ENCODE assay signal across 8 cellular contexts in the genomic region with DNA sequence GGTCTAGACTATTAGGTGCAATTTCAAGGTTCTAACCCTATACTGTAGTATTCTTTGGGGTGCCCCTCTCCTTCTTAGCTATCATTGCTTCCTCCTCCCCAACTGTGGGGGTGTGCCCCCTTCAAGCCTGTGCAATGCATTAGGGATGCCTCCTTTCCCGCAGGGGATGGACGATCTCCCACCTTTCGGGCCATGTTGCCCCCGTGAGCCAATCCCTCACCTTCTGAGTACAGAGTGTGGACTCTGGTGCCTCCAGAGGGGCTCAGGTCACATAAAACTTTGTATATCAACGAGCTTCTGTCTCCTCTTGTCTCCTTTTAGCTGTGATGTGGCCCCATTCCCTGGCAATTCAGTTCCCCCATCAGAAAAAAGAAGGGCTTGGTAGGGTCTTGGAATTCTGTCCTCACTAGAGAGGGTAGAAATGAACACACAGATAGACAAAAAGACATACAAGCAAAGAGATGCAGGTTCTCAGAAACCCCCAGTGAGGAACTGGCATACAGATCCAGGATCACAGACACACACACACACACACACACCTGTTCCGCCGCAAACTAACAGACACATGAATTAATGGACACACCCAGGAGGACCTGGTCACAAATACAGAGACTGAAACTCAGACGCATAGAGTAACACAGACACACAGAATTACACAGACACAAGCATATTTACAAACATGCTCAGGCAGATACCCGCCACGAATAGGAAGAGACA. TPM values are rescaled to one million over a fixed set of nuclear protein-coding genes. Genes with fewer than 3 reads are reported as not detected.
A peak's percentile ranks its signal among the peaks of the same experiment; 100 is the strongest.
DNase-seq lines count a peak whose midpoint lies in the region; ATAC-seq and TF ChIP-seq lines count a peak whose summit lies in the region.

No MANE protein-coding gene starts in this region.

- H3K79me2 ChIP-seq in OCI-LY7 (ENCODE audit: insufficient read depth, low read depth, low read length): peaks cover 28% of the 10 kb centered on the region

- WGBS in ectodermal cell, 2 experiments: 85 to 86% methylated on average over 10 of the region's 10 CpGs

- peaks cover 1% of the 10 kb centered on the region; the same call in 1 of the 2 replicates for H3K36me3 ChIP-seq in BLaER1
- H3K36me3 ChIP-seq in OCI-LY7 (ENCODE audit: insufficient read depth, low read length): peaks cover 16% of the 10 kb centered on the region
- H3K36me3 ChIP-seq in ectodermal cell (ENCODE audit: control insufficient read depth, insufficient read depth, low read length): peaks cover 24% of the 10 kb centered on the region

- H3K4me3 Mint-ChIP-seq in nephron: peak overlapping the region; percentile 86 to 94 (median 90)

- BruUV-seq in OCI-LY7 (replicated peaks; lab: Mats Ljungman, UMichigan): no TSS peak

- H3K9ac ChIP-seq in BLaER1: peak overlapping the region; percentile 98

- H3K27ac ChIP-seq in BLaER1: peak overlapping the region; percentile 23; the same call in 1 of the 2 replicates
- no peak overlapping the region for H3K27ac ChIP-seq in OCI-LY7 (ENCODE audit: low read depth, low read length, poor library complexity, severe bottlenecking)
- no peak overlapping the region for H3K27ac ChIP-seq in ectodermal cell (ENCODE audit: insufficient read depth, low read depth, low read length, poor library complexity, severe bottlenecking)

- H3K9me2 ChIP-seq in OCI-LY7 (ENCODE audit: insufficient read depth, low read length): no peaks in the 10 kb centered on the region

- H3K27me3 ChIP-seq in BLaER1 (no peaks in the 10 kb centered on the region), ectodermal cell (ENCODE audit: control insufficient read depth, insufficient read depth, low read length, poor library complexity, severe bottlenecking) (no peaks in the 10 kb centered on the region)

- peaks cover 22% of the 10 kb centered on the region for H3K4me1 Mint-ChIP-seq in nephron

- no peaks in the 10 kb centered on the region for H3K27me3 Mint-ChIP-seq in nephron (ENCODE audit: low read depth)

- H3K4me1 ChIP-seq in BLaER1: peaks cover 20% of the 10 kb centered on the region
- H3K4me1 ChIP-seq in OCI-LY7 (ENCODE audit: insufficient read depth, low read length, poor library complexity, severe bottlenecking): peaks cover 9% of the 10 kb centered on the region
- peaks cover 5% of the 10 kb centered on the region for H3K4me1 ChIP-seq in ectodermal cell (ENCODE audit: control insufficient read depth, insufficient read depth, low read length)

- H4K20me1 ChIP-seq in BLaER1: peaks cover 13% of the 10 kb centered on the region
- H4K20me1 ChIP-seq in OCI-LY7 (ENCODE audit: insufficient read depth, low read length): peaks cover 4% of the 10 kb centered on the region; the same call in 1 of the 2 replicates

- CTCF ChIA-PET in OCI-LY7 (lab: Charles Lee; ENCODE audit: unreplicated experiment): no interaction called here

- intact Hi-C loops in OCI-LY7 (cut with micrococcal nuclease; ENCODE audit: unreplicated experiment): loop anchor here (1.0 to 5.0 kb wide), 5 partner anchors 57 to 464 kb away; a partner anchor contains a TSS

- H3K4me3 ChIP-seq in BLaER1 (peak overlapping the region; percentile 86), OCI-LY7 (ENCODE audit: low read depth, low read length, poor library complexity, severe bottlenecking) (peak overlapping the region; percentile 94), ectodermal cell (ENCODE audit: insufficient read depth, low read depth, low read length) (peak overlapping the region; percentile 99)

- H3K4me2 ChIP-seq in BLaER1 (peak overlapping the region; percentile 89), OCI-LY7 (ENCODE audit: low read length) (peak overlapping the region; percentile 94)

- DNase-seq in OCI-LY7 (ENCODE audit: low spot score) (no peak), SHP77 treated with DMSO at 0.1 percent for 48 hours (lab: John Stamatoyannopoulos, UW) (no peak)
- no peak for DNase-seq in stimulated activated naive CD4-positive, alpha-beta T cell treated with Interleukin-2 at 50 U/mL for 16 hours (lab: John Stamatoyannopoulos, UW)
- no peak for DNase-seq in activated CD8-positive, alpha-beta memory T cell treated with anti-CD3 and anti-CD28 coated beads, Interleukin-2, amount 50 U/mL, for 4 hours

- no peak for ATAC-seq in GM18520 (IDR thresholded peaks at IDR 0.05; ENCODE audit: unreplicated experiment)

- H3K9me3 Mint-ChIP-seq in nephron: no peaks in the 10 kb centered on the region

- peaks cover 39% of the 10 kb centered on the region for H3K36me3 Mint-ChIP-seq in nephron (ENCODE audit: low read depth)

- TF ChIP-seq CTCF in OCI-LY7 (conservative IDR thresholded peaks at IDR 0.05; ENCODE audit: low read length): no peak
- TF ChIP-seq CTCF in nephron (IDR thresholded peaks at IDR 0.05; ENCODE audit: unreplicated experiment in 3 of 3): no peak

- POLR2A ChIA-PET in OCI-LY7 (lab: Charles Lee): interaction anchor here (0.7 kb wide), 1 partner anchor 826 kb away, joined by 3 read pairs; no protein-coding TSS in a partner anchor

- H3K9me3 ChIP-seq in BLaER1 (no peaks in the 10 kb centered on the region), OCI-LY7 (ENCODE audit: low read length) (no peaks in the 10 kb centered on the region), ectodermal cell (ENCODE audit: control insufficient read depth, low read length) (no peaks in the 10 kb centered on the region)

- H2AFZ ChIP-seq in OCI-LY7 (ENCODE audit: low read length): peak overlapping the region; percentile 44; the same call in 1 of the 2 replicates

- H3K27ac Mint-ChIP-seq in nephron: peak overlapping the region; percentile 99 to 100 (median 100)

RNA-seq across cellular contexts. Expression of a gene that starts 2.5 kb away (rescaled TPM):
- total RNA-seq in OCI-LY7 (2014; rRNA removed; shearing (Covaris generic)): 194 and 200 TPM in 2 replicates
- total RNA-seq in OCI-LY7 (2022): 360 and 377 TPM in 2 replicates
- polyA plus RNA-seq in ectodermal cell (2013, experiment 1 of 4): 253 TPM
- polyA plus RNA-seq in ectodermal cell (2013, experiment 2 of 4): 257 TPM
- polyA plus RNA-seq in ectodermal cell (2013, experiment 3 of 4): 199 TPM
- polyA plus RNA-seq in ectodermal cell (2013, experiment 4 of 4): 224 TPM

RNA-seq across cellular contexts. Expression of a gene that starts 42.6 kb away (rescaled TPM):
- not detected in 2 replicates for total RNA-seq in OCI-LY7 (2014; rRNA removed; shearing (Covaris generic))
- total RNA-seq in OCI-LY7 (2022): not detected in 2 replicates
- 35.5 TPM for polyA plus RNA-seq in ectodermal cell (2013, experiment 1 of 4)
- 43.3 TPM for polyA plus RNA-seq in ectodermal cell (2013, experiment 2 of 4)
- polyA plus RNA-seq in ectodermal cell (2013, experiment 3 of 4): 31.7 TPM
- polyA plus RNA-seq in ectodermal cell (2013, experiment 4 of 4): 36.9 TPM

RNA-seq across cellular contexts. Expression of a gene that starts 48.3 kb away (rescaled TPM):
- total RNA-seq in OCI-LY7 (2014; rRNA removed; shearing (Covaris generic)): 14.4 and 15.0 TPM in 2 replicates
- total RNA-seq in OCI-LY7 (2022): 35.0 and 36.6 TPM in 2 replicates
- 37.0 TPM for polyA plus RNA-seq in ectodermal cell (2013, experiment 1 of 4)
- polyA plus RNA-seq in ectodermal cell (2013, experiment 2 of 4): 46.9 TPM
- polyA plus RNA-seq in ectodermal cell (2013, experiment 3 of 4): 32.0 TPM
- 35.4 TPM for polyA plus RNA-seq in ectodermal cell (2013, experiment 4 of 4)
